Comparison of ENCODE assay signal across 20 cellular contexts in the genomic region with DNA sequence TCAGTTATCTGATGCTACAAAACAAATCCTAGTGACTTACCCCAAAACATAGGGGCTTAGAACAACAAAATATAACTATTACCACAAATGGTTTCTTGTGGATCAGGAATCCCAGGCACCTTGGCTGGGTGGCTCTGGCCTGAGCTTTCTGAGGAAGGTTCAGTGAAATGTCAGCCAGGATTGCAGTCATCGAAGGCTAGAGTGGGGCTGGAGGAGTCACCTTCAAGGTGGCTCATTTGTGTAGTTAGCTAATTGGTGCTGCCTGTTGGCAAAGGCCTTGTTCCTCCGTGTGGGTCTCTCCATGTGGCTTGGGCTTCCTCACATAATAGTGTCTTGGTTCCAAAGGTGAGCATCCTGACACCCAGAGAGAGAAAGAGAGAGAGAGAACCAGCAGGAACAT. TPM values are rescaled to one million over a fixed set of nuclear protein-coding genes. Genes with fewer than 3 reads are reported as not detected.
A peak's percentile ranks its signal among the peaks of the same experiment; 100 is the strongest.
DNase-seq lines count a peak whose midpoint lies in the region; ATAC-seq and TF ChIP-seq lines count a peak whose summit lies in the region.
"Had no signal": no experiment of that assay in that cellular context is flagged by ENCODE, and none has a peak within 500 bp of the region (broad histone marks: within the 10 kb centered on the region; RNA-seq: fewer than 3 reads in every experiment).

No MANE protein-coding gene starts in this region.

- H3K27me3 Mint-ChIP-seq in activated CD8-positive, alpha-beta memory T cell treated with anti-CD3 and anti-CD28 coated beads, Interleukin-2, amount 10 ng/mL, durations not matched to agents 7 days and 5 days, result peaks cover 6% of the 10 kb centered on the region
- H3K27me3 Mint-ChIP-seq: activated B cell treated with CpG ODN at 0.5 μM for 24 hours; activated CD4-positive, alpha-beta memory T cell treated with anti-CD3 and anti-CD28 coated beads, Interleukin-2, amount 10 ng/mL, durations not matched to agents 7 days and 5 days had no signal

- TF ChIP-seq POLR2A in gastroesophageal sphincter (IDR thresholded peaks at IDR 0.05), result no peak
- TF ChIP-seq POLR2A in uterus (IDR thresholded peaks at IDR 0.05), result no peak
- TF ChIP-seq POLR2A in right lobe of liver (IDR thresholded peaks at IDR 0.05), result no peak

- no peak overlapping the region for H3K27ac Mint-ChIP-seq in activated CD8-positive, alpha-beta memory T cell treated with anti-CD3 and anti-CD28 coated beads, Interleukin-2, amount 10 ng/mL, durations not matched to agents 7 days and 5 days
- H3K27ac Mint-ChIP-seq: activated B cell treated with CpG ODN at 0.5 μM for 24 hours; activated CD4-positive, alpha-beta memory T cell treated with anti-CD3 and anti-CD28 coated beads, Interleukin-2, amount 10 ng/mL, durations not matched to agents 7 days and 5 days had no signal

- TF ChIP-seq CTCF in gastroesophageal sphincter (IDR thresholded peaks at IDR 0.05) (no peak), uterus (IDR thresholded peaks at IDR 0.05) (no peak), right lobe of liver (IDR thresholded peaks at IDR 0.05) (no peak)

- no peak for ATAC-seq in activated CD8-positive, alpha-beta memory T cell treated with anti-CD3 and anti-CD28 coated beads, Interleukin-2, amount 10 ng/mL, durations not matched to agents 7 days and 5 days
- ATAC-seq in gastroesophageal sphincter, result no peak
- ATAC-seq in right lobe of liver, result no peak
- ATAC-seq: GM12878 had no signal

- H3K4me1 Mint-ChIP-seq in activated CD8-positive, alpha-beta memory T cell treated with anti-CD3 and anti-CD28 coated beads, Interleukin-2, amount 10 ng/mL, durations not matched to agents 7 days and 5 days, result no peaks in the 10 kb centered on the region
- H3K4me1 Mint-ChIP-seq: activated B cell treated with CpG ODN at 0.5 μM for 24 hours; activated CD4-positive, alpha-beta memory T cell treated with anti-CD3 and anti-CD28 coated beads, Interleukin-2, amount 10 ng/mL, durations not matched to agents 7 days and 5 days had no signal

- intact Hi-C loops in uterus (cut with DNase I; ENCODE audit: low total_unique reads), result no loop called here
- intact Hi-C loops in right lobe of liver (cut with DNase I), result no loop called here

- peaks cover 9% of the 10 kb centered on the region for H3K9me3 Mint-ChIP-seq in activated CD8-positive, alpha-beta memory T cell treated with anti-CD3 and anti-CD28 coated beads, Interleukin-2, amount 10 ng/mL, durations not matched to agents 7 days and 5 days (ENCODE audit: low read depth)

- H3K27me3 ChIP-seq in gastroesophageal sphincter, result no peaks in the 10 kb centered on the region
- H3K27me3 ChIP-seq in skeletal muscle satellite cell (ENCODE audit: control insufficient read depth, insufficient read depth, low read length), result no peaks in the 10 kb centered on the region
- no peaks in the 10 kb centered on the region for H3K27me3 ChIP-seq in uterus
- H3K27me3 ChIP-seq in right lobe of liver, result no peaks in the 10 kb centered on the region
- H3K27me3 ChIP-seq: dorsolateral prefrontal cortex had no signal

- no peak for TF ChIP-seq EP300 in gastroesophageal sphincter (IDR thresholded peaks at IDR 0.05)

- CTCF ChIA-PET in activated CD8-positive, alpha-beta memory T cell treated with anti-CD3 and anti-CD28 coated beads, Interleukin-2, amount 10 ng/mL, durations not matched to agents 7 days and 5 days (lab: Charles Lee), result interaction anchor here (1.3 kb wide), 2 partner anchors 10 to 21 kb away, joined by 3 read pairs; no protein-coding TSS in a partner anchor

- 89 to 100% methylated on average over 1 to 2 of the region's 2 CpGs for WGBS in gastroesophageal sphincter (ENCODE audit: low coverage in 1 of 2), 2 donors
- WGBS in right lobe of liver (ENCODE audit: insufficient coverage, low coverage, low lambda C conversion rate, missing lambda C conversion rate), result 45% methylated on average over 2 of the region's 2 CpGs

- H3K4me1 ChIP-seq in gastroesophageal sphincter (peaks cover 0 to 11% (median 0%) of the 10 kb centered on the region in 3 donors), skeletal muscle satellite cell (ENCODE audit: control insufficient read depth, insufficient read depth, low read length) (peaks cover 37% of the 10 kb centered on the region), uterus (peaks cover 0 to 5% of the 10 kb centered on the region in 2 donors), right lobe of liver (no peaks in the 10 kb centered on the region)

- H3K9ac ChIP-seq in skeletal muscle satellite cell (ENCODE audit: low read depth, low read length), result peak overlapping the region; percentile 38

- no peak overlapping the region for H3K4me3 Mint-ChIP-seq in activated CD8-positive, alpha-beta memory T cell treated with anti-CD3 and anti-CD28 coated beads, Interleukin-2, amount 10 ng/mL, durations not matched to agents 7 days and 5 days
- H3K4me3 Mint-ChIP-seq: activated B cell treated with CpG ODN at 0.5 μM for 24 hours; activated CD4-positive, alpha-beta memory T cell treated with anti-CD3 and anti-CD28 coated beads, Interleukin-2, amount 10 ng/mL, durations not matched to agents 7 days and 5 days had no signal

- H3K4me2 ChIP-seq in skeletal muscle satellite cell (ENCODE audit: low read length), result no peak overlapping the region

- peaks cover 3% of the 10 kb centered on the region for H3K36me3 Mint-ChIP-seq in activated CD8-positive, alpha-beta memory T cell treated with anti-CD3 and anti-CD28 coated beads, Interleukin-2, amount 10 ng/mL, durations not matched to agents 7 days and 5 days

- peaks cover 0 to 24% (median 0%) of the 10 kb centered on the region in 3 donors for H3K9me3 ChIP-seq in gastroesophageal sphincter
- H3K9me3 ChIP-seq in skeletal muscle satellite cell (replicated peaks; ENCODE audit: low read length), result peaks cover 20% of the 10 kb centered on the region
- H3K9me3 ChIP-seq in uterus, result peaks cover 0 to 11% of the 10 kb centered on the region in 2 donors
- peaks cover 0 to 11% (median 0%) of the 10 kb centered on the region in 4 donors for H3K9me3 ChIP-seq in right lobe of liver

- peak overlapping the region in 3 of 4 donors; percentile 53 to 60 (median 56) for H3K27ac ChIP-seq in gastroesophageal sphincter
- peak overlapping the region; percentile 86 to 89 for H3K27ac ChIP-seq in uterus
- no peak overlapping the region for H3K27ac ChIP-seq in right lobe of liver
- H3K27ac ChIP-seq: 22Rv1, dorsolateral prefrontal cortex had no signal

- peak; percentile 18 for DNase-seq in activated CD8-positive, alpha-beta memory T cell treated with anti-CD3 and anti-CD28 coated beads, Interleukin-2, amount 10 ng/mL, durations not matched to agents 7 days and 5 days
- no peak for DNase-seq in activated CD8-positive, alpha-beta memory T cell treated with anti-CD3 and anti-CD28 coated beads, Interleukin-2, amount 50 U/mL, for 48 hours
- DNase-seq in uterus, result no peak
- no peak for DNase-seq in NCI-H1105 (lab: John Stamatoyannopoulos, UW)
- no peak for DNase-seq in right lobe of liver
- no peak for DNase-seq in NCI-H510A treated with DMSO at 0.1 percent for 48 hours (lab: John Stamatoyannopoulos, UW)
- DNase-seq: activated B cell treated with CpG ODN at 0.5 μM for 24 hours; activated CD4-positive, alpha-beta memory T cell treated with anti-CD3 and anti-CD28 coated beads, Interleukin-2, amount 10 ng/mL, durations not matched to agents 7 days and 5 days; amniotic stem cell; DMS79 treated with DMSO at 0.1 percent for 48 hours; dorsolateral prefrontal cortex; hippocampal formation; KG1; NCI-H526 treated with DMSO at 0.1 percent for 48 hours; stimulated activated CD8-positive, alpha-beta memory T cell treated with anti-CD3 and anti-CD28 coated beads, Interleukin-4, amount 100 ng/mL, for 48 hours; T-helper 9 cell had no signal

- H3K36me3 ChIP-seq in gastroesophageal sphincter, result no peaks in the 10 kb centered on the region
- H3K36me3 ChIP-seq in skeletal muscle satellite cell (ENCODE audit: insufficient read depth, low read length), result no peaks in the 10 kb centered on the region
- H3K36me3 ChIP-seq in uterus, result no peaks in the 10 kb centered on the region
- H3K36me3 ChIP-seq in right lobe of liver, result no peaks in the 10 kb centered on the region

- no peak overlapping the region for H3K4me3 ChIP-seq in gastroesophageal sphincter
- no peak overlapping the region for H3K4me3 ChIP-seq in skeletal muscle satellite cell (ENCODE audit: low read length)
- no peak overlapping the region for H3K4me3 ChIP-seq in uterus
- no peak overlapping the region for H3K4me3 ChIP-seq in right lobe of liver
- H3K4me3 ChIP-seq: dorsolateral prefrontal cortex, GM12878 had no signal

RNA-seq across cellular contexts. Expression of a gene that starts 57.4 kb away (rescaled TPM):
- 10 to 100 TPM; 39.9 to 43.6 TPM for total RNA-seq in activated CD8-positive, alpha-beta memory T cell treated with anti-CD3 and anti-CD28 coated beads, Interleukin-2, amount 10 ng/mL, durations not matched to agents 7 days and 5 days
- total RNA-seq in gastroesophageal sphincter (100 to 1,000 TPM; 108 to 158 (median 120) TPM), uterus (100 to 1,000 TPM in 1 of 4 donors, 10 to 100 TPM in 3; 45.0 to 139 (median 60.8) TPM), right lobe of liver (10 to 100 TPM; 14.3 to 51.5 (median 18.0) TPM)
- total RNA-seq in skeletal muscle satellite cell (2012; rRNA removed), result 359 and 380 TPM in 2 replicates

Comparison
In these comparisons a context has a peak if more than half of its experiments do, and no peak if none do; other contexts are left out.
1. H3K27ac ChIP-seq: peak in gastroesophageal sphincter (3 of 4) and uterus (2 of 2); none in right lobe of liver (0 of 3).